In genomic region chr15:73633111-73633990, GRCh38 we compare ENCODE assay signal across 8 cellular contexts. TPM values are rescaled to one million over a fixed set of nuclear protein-coding genes. Genes with fewer than 3 reads are reported as not detected.
A peak's percentile ranks its signal among the peaks of the same experiment; 100 is the strongest.
DNase-seq lines count a peak whose midpoint lies in the region; ATAC-seq and TF ChIP-seq lines count a peak whose summit lies in the region.

TSS of gene NPTN (minus strand) at chr15:73633389. CDS start at chr15:73633215, 174 bp downstream.

- H3K4me3 ChIP-seq in epithelial cell of proximal tubule (ENCODE audit: low read depth, low read length) = peak within 1 kb of the TSS; percentile 86
- H3K4me3 ChIP-seq in mucosa of rectum (ENCODE audit: low read length in 2 of 2) = peak within 1 kb of the TSS; percentile 81 to 84

- no peaks in the 10 kb centered on the region for H3K27me3 ChIP-seq in mucosa of rectum (ENCODE audit: control insufficient read depth in 2 of 2, insufficient read depth in 2 of 2, low read length in 2 of 2)

- peak within 1 kb of the TSS; percentile 82 to 97 (median 90) for H3K4me3 Mint-ChIP-seq in IgD-negative memory B cell

- no peaks in the 10 kb centered on the region for H3K9me3 ChIP-seq in mucosa of rectum (ENCODE audit: control insufficient read depth in 2 of 2, low read length in 2 of 2)

- peaks cover 12 to 35% of the 10 kb centered on the region in 2 donors for H3K4me1 ChIP-seq in mucosa of rectum (ENCODE audit: control insufficient read depth in 2 of 2, insufficient read depth in 2 of 2, low read length in 2 of 2)

- no peaks in the 10 kb centered on the region for H3K36me3 Mint-ChIP-seq in IgD-negative memory B cell

- H3K9me3 Mint-ChIP-seq in IgD-negative memory B cell = peaks cover 1 to 6% (median 2%) of the 10 kb centered on the region in 3 donors

- H3K9ac ChIP-seq in mucosa of rectum (ENCODE audit: low read depth in 1 of 2, low read length in 2 of 2) = peak within 1 kb of the TSS; percentile 73 to 88

- no peak for TF ChIP-seq CTCF in epithelial cell of proximal tubule (conservative IDR thresholded peaks at IDR 0.05; ENCODE audit: low read depth, low read length)

- peak; percentile 81 for ATAC-seq in GM21529 (IDR thresholded peaks at IDR 0.05; ENCODE audit: unreplicated experiment)

- DNase-seq in DMS 273 treated with DMSO at 0.1 percent for 48 hours (lab: John Stamatoyannopoulos, UW) (peak; percentile 75), OCI-M2 (lab: John Stamatoyannopoulos, UW; ENCODE audit: unreplicated experiment) (peak; percentile 49), activated T-cell treated with anti-CD3 and anti-CD28 coated beads for 48 hours (ENCODE audit: low read depth) (peak; percentile 99), epithelial cell of proximal tubule (ENCODE audit: low read depth) (no peak)
- peak; percentile 98 for DNase-seq in stimulated activated CD8-positive, alpha-beta memory T cell treated with anti-CD3 and anti-CD28 coated beads, Interleukin-4, amount 100 ng/mL, for 48 hours

- H3K27me3 Mint-ChIP-seq in IgD-negative memory B cell = peaks cover 6% of the 10 kb centered on the region

- peak within 1 kb of the TSS; percentile 24 to 91 (median 26) for H3K27ac Mint-ChIP-seq in IgD-negative memory B cell

- peak within 1 kb of the TSS; percentile 86 to 87 for H3K27ac ChIP-seq in mucosa of rectum (ENCODE audit: low read depth in 2 of 2, low read length in 2 of 2)

- H3K36me3 ChIP-seq in mucosa of rectum (ENCODE audit: control insufficient read depth in 2 of 2, insufficient read depth in 2 of 2, low read length in 2 of 2) = no peaks in the 10 kb centered on the region

- H3K4me1 Mint-ChIP-seq in IgD-negative memory B cell = peaks cover 40 to 43% (median 40%) of the 10 kb centered on the region in 3 donors

RNA-seq across cellular contexts. Expression of gene NPTN, which starts in this region (rescaled TPM):
- polyA plus RNA-seq in IgD-negative memory B cell = 27.1 TPM
- total RNA-seq in epithelial cell of proximal tubule = 90.8 and 100 TPM in 2 replicates
